9 cellular contexts compared by ENCODE assay signal in genomic region chr1:207309775-207310273, GRCh38. TPM values are rescaled to one million over a fixed set of nuclear protein-coding genes. Genes with fewer than 3 reads are reported as not detected.
DNase-seq lines count a peak whose midpoint lies in the region; ATAC-seq and TF ChIP-seq lines count a peak whose summit lies in the region.
"Had no signal": no experiment of that assay in that cellular context is flagged by ENCODE, and none has a peak within 500 bp of the region (broad histone marks: within the 10 kb centered on the region; RNA-seq: fewer than 3 reads in every experiment).

No MANE protein-coding gene starts in this region.

- H3K27me3 ChIP-seq in OCI-LY1 (ENCODE audit: insufficient read depth, low read length) (no peaks in the 10 kb centered on the region), H7 (ENCODE audit: control insufficient read depth, insufficient read depth, low read length) (no peaks in the 10 kb centered on the region)

- peak; percentile 87 for ATAC-seq in mucosa of descending colon
- no peak for ATAC-seq in GM21786 (IDR thresholded peaks at IDR 0.05; ENCODE audit: unreplicated experiment)

- H3K9ac ChIP-seq in OCI-LY1 (ENCODE audit: low read length): no peak overlapping the region

- DNase-seq in GM13977 (ENCODE audit: low spot score) (peak; percentile 30), dedifferentiated amniotic fluid mesenchymal stem cell (ENCODE audit: extremely low spot score) (peak; percentile 56), mucosa of descending colon (peak in 1 of 3 donors; percentile 33), H7 (no peak), occipital lobe (lab: John Stamatoyannopoulos, UW) (no peak), NCI-H146 (lab: John Stamatoyannopoulos, UW) (no peak)

- H4K20me1 ChIP-seq in OCI-LY1 (ENCODE audit: insufficient read depth, low read length): no peaks in the 10 kb centered on the region

- H3F3A ChIP-seq in OCI-LY1 (ENCODE audit: insufficient read depth, low read length): no peaks in the 10 kb centered on the region

- H3K9me2 ChIP-seq in OCI-LY1 (ENCODE audit: low read depth, low read length): no peaks in the 10 kb centered on the region

- H3K36me3 ChIP-seq in OCI-LY1 (ENCODE audit: insufficient read depth, low read length): no peaks in the 10 kb centered on the region
- H3K36me3 ChIP-seq in mucosa of descending colon (ENCODE audit: low read depth): no peaks in the 10 kb centered on the region
- H3K36me3 ChIP-seq in H7 (replicated peaks; ENCODE audit: control insufficient read depth, insufficient read depth, low read length): no peaks in the 10 kb centered on the region

- H3K27ac ChIP-seq in OCI-LY1 (ENCODE audit: low read depth, low read length, poor library complexity, severe bottlenecking): no peak overlapping the region
- H3K27ac ChIP-seq: VCaP had no signal

- peak overlapping the region; percentile 30; the same call in 1 of the 2 replicates for H2AFZ ChIP-seq in OCI-LY1 (ENCODE audit: low read length)

- H3K4me1 ChIP-seq in OCI-LY1 (ENCODE audit: insufficient read depth, low read length, severe bottlenecking) (peaks cover 9% of the 10 kb centered on the region), mucosa of descending colon (ENCODE audit: low read depth) (peaks cover 11% of the 10 kb centered on the region)

- intact Hi-C loops in mucosa of descending colon (cut with DNase I, micrococcal nuclease): no loop called here

- TF ChIP-seq CTCF in GM13977 (IDR thresholded peaks at IDR 0.05; ENCODE audit: extremely low read depth, insufficient read depth, missing control alignments) (no peak), OCI-LY1 (IDR thresholded peaks at IDR 0.05; ENCODE audit: low read length) (no peak), mucosa of descending colon (IDR thresholded peaks at IDR 0.05) (no peak)

- H3K4me3 ChIP-seq in OCI-LY1 (ENCODE audit: low read depth, low read length, poor library complexity, severe bottlenecking) (no peak overlapping the region), mucosa of descending colon (no peak overlapping the region), H7 (ENCODE audit: insufficient read depth, low read depth, low read length) (no peak overlapping the region)

- in situ Hi-C loops in GM13977 (cut with MboI; ENCODE audit: low pct_unique_long_range_greater_than_20kb, low sequenced_read_pairs, unreplicated experiment): no loop called here

- H3K9me3 ChIP-seq in OCI-LY1 (ENCODE audit: low read length) (no peaks in the 10 kb centered on the region), mucosa of descending colon (no peaks in the 10 kb centered on the region)

- H3K4me2 ChIP-seq in OCI-LY1 (ENCODE audit: low read length): no peak overlapping the region; the same call in 1 of the 2 replicates

- H3K79me2 ChIP-seq in OCI-LY1 (ENCODE audit: insufficient read depth, low read length): no peaks in the 10 kb centered on the region

RNA-seq across cellular contexts. Expression of gene CD55, which starts 11.7 kb away (rescaled TPM):
- total RNA-seq in mucosa of descending colon (10 to 100 TPM; 40.1 to 53.0 (median 50.8) TPM), occipital lobe (5.1 TPM)
- total RNA-seq in H7 (2014; rRNA removed; shearing (Covaris generic)): 15.8 and 30.5 TPM in 2 replicates

Comparison
In these comparisons a context has a peak if more than half of its experiments do, and no peak if none do; other contexts are left out.
1. DNase-seq: peak in GM13977 (single experiment) and dedifferentiated amniotic fluid mesenchymal stem cell (single experiment); none in H7 (single experiment), occipital lobe (single experiment) and NCI-H146 (single experiment).